42 cellular contexts compared by ENCODE assay signal in genomic region chr19:50447750-50448149, GRCh38. TPM values are rescaled to one million over a fixed set of nuclear protein-coding genes. Genes with fewer than 3 reads are reported as not detected.
"Had no signal": no experiment of that assay in that cellular context is flagged by ENCODE, and none has a peak within 500 bp of the region (broad histone marks: within the 10 kb centered on the region; RNA-seq: fewer than 3 reads in every experiment).

No MANE protein-coding gene starts in this region.

- H3K9me3 ChIP-seq: adrenal gland, body of pancreas, breast epithelium had no signal

- H3K9me3 Mint-ChIP-seq: activated naive CD4-positive, alpha-beta T cell treated with anti-CD3 and anti-CD28 coated beads for 36 hours; activated naive CD4-positive, alpha-beta T cell treated with anti-CD3 and anti-CD28 coated beads, Interleukin-2, amount 10 ng/mL, durations not matched to agents 7 days and 5 days; activated naive CD4-positive, alpha-beta T cell treated with anti-CD3 and anti-CD28 coated beads, Interleukin-2, amount 50 U/mL, for 24 hours; activated naive CD8-positive, alpha-beta T cell treated with anti-CD3 and anti-CD28 coated beads for 36 hours; activated naive CD8-positive, alpha-beta T cell treated with anti-CD3 and anti-CD28 coated beads, Interleukin-2, amount 50 U/mL, for 24 hours; activated T-cell treated with anti-CD3 and anti-CD28 coated beads, Interleukin-2, amount 50 U/mL, for 24 hours; activated T-cell treated with anti-CD3 and anti-CD28 coated beads, Interleukin-2, amount 50 U/mL, for 4 hours; activated T-helper 1 cell treated with anti-CD3 and anti-CD28 coated beads, Interleukin-12 subunit alpha, Interleukin-12 subunit beta, Interleukin-2, Interleukin-4 antibody, amounts not matched to agents 30 ng/mL and 10 ng/mL and 1 ng/mL, durations not matched to agents 14 hours and 24 hours and 36 hours; activated T-helper 17 cell treated with anti-CD3 and anti-CD28 coated beads, Interleukin-2, amount 50 U/mL, for 72 hours; activated T-helper 2 cell treated with anti-CD3 and anti-CD28 coated beads, Interferon-gamma antibody, Interleukin-2, Interleukin-4, amounts not matched to agents 10 μg/mL and 5 μg/mL and 100 μg/mL, durations not matched to agents 14 hours and 24 hours and 36 hours; central memory CD8-positive, alpha-beta T cell had no signal

- H3K4me3 ChIP-seq: adrenal gland, ascending aorta, body of pancreas, breast epithelium, cardiac muscle cell had no signal

- H3K27ac ChIP-seq: adrenal gland, ascending aorta, body of pancreas, brain microvascular endothelial cell, breast epithelium, cardiac muscle cell had no signal

- H3K4me1 Mint-ChIP-seq: activated naive CD4-positive, alpha-beta T cell treated with anti-CD3 and anti-CD28 coated beads, Interleukin-2, amount 50 U/mL, for 24 hours; activated naive CD8-positive, alpha-beta T cell treated with anti-CD3 and anti-CD28 coated beads for 36 hours; activated naive CD8-positive, alpha-beta T cell treated with anti-CD3 and anti-CD28 coated beads, Interleukin-2, amount 50 U/mL, for 24 hours; activated T-helper 17 cell treated with anti-CD3 and anti-CD28 coated beads, Interleukin-2, amount 50 U/mL, for 72 hours; brain; central memory CD8-positive, alpha-beta T cell had no signal

- FAIRE-seq: astrocyte, bronchial epithelial cell had no signal

- H3K27me3 ChIP-seq: adrenal gland, ascending aorta, body of pancreas, brain microvascular endothelial cell, cardiac muscle cell had no signal

- DNase-seq: activated effector memory CD4-positive, alpha-beta T cell treated with anti-CD3 and anti-CD28 coated beads, Interleukin-2, amount 50 U/mL, for 16 hours; activated effector memory CD4-positive, alpha-beta T cell treated with Interleukin-2 at 50 U/mL for 16 hours; activated gamma-delta T cell; activated gamma-delta T cell treated with Interleukin-2 at 50 U/mL for 16 hours; activated naive CD4-positive, alpha-beta T cell; activated naive CD4-positive, alpha-beta T cell treated with anti-CD3 and anti-CD28 coated beads for 36 hours; activated naive CD4-positive, alpha-beta T cell treated with anti-CD3 and anti-CD28 coated beads, Interleukin-2, amount 10 ng/mL, durations not matched to agents 7 days and 5 days; activated naive CD4-positive, alpha-beta T cell treated with anti-CD3 and anti-CD28 coated beads, Interleukin-2, amount 50 U/mL, for 16 hours; activated naive CD4-positive, alpha-beta T cell treated with Interleukin-2 at 50 U/mL for 16 hours; activated naive CD8-positive, alpha-beta T cell treated with anti-CD3 and anti-CD28 coated beads for 36 hours; activated naive CD8-positive, alpha-beta T cell treated with anti-CD3 and anti-CD28 coated beads, Interleukin-2, amount 10 ng/mL, durations not matched to agents 7 days and 5 days; activated naive CD8-positive, alpha-beta T cell treated with anti-CD3 and anti-CD28 coated beads, Interleukin-2, amount 50 U/mL, for 24 hours; activated T-cell treated with anti-CD3 and anti-CD28 coated beads, Interleukin-2, amount 50 U/mL, for 24 hours; activated T-cell treated with anti-CD3 and anti-CD28 coated beads, Interleukin-2, amount 50 U/mL, for 4 hours; activated T-cell treated with anti-CD3 and anti-CD28 coated beads, Interleukin-2, amount 50 U/mL, for 48 hours; activated T-cell treated with anti-CD3 and anti-CD28 coated beads, Interleukin-2, amount 50 U/mL, for 72 hours; adrenal gland; amniotic stem cell; amygdala; anterior cingulate cortex; aorta; body of pancreas; brain microvascular endothelial cell; caudate nucleus; central memory CD4-positive, alpha-beta T cell; cerebellar nuclear complex had no signal

- H3K27ac Mint-ChIP-seq: activated naive CD4-positive, alpha-beta T cell treated with anti-CD3 and anti-CD28 coated beads for 36 hours; activated naive CD4-positive, alpha-beta T cell treated with anti-CD3 and anti-CD28 coated beads, Interleukin-2, amount 10 ng/mL, durations not matched to agents 7 days and 5 days; activated naive CD4-positive, alpha-beta T cell treated with anti-CD3 and anti-CD28 coated beads, Interleukin-2, amount 50 U/mL, for 24 hours; activated naive CD4-positive, alpha-beta T cell treated with anti-CD3 and anti-CD28 coated beads, Interleukin-2, amount 50 U/mL, for 72 hours; activated naive CD8-positive, alpha-beta T cell; activated naive CD8-positive, alpha-beta T cell treated with anti-CD3 and anti-CD28 coated beads for 36 hours; activated naive CD8-positive, alpha-beta T cell treated with anti-CD3 and anti-CD28 coated beads, Interleukin-2, amount 10 ng/mL, durations not matched to agents 7 days and 5 days; activated naive CD8-positive, alpha-beta T cell treated with anti-CD3 and anti-CD28 coated beads, Interleukin-2, amount 50 U/mL, for 24 hours; activated T-cell treated with anti-CD3 and anti-CD28 coated beads, Interleukin-2, amount 50 U/mL, for 24 hours; activated T-cell treated with anti-CD3 and anti-CD28 coated beads, Interleukin-2, amount 50 U/mL, for 72 hours; activated T-helper 1 cell treated with anti-CD3 and anti-CD28 coated beads, Interleukin-12 subunit alpha, Interleukin-12 subunit beta, Interleukin-2, Interleukin-4 antibody, amounts not matched to agents 30 ng/mL and 10 ng/mL and 1 ng/mL, durations not matched to agents 14 hours and 24 hours and 36 hours; activated T-helper 17 cell treated with anti-CD3 and anti-CD28 coated beads, Interleukin-2, amount 50 U/mL, for 72 hours; activated T-helper 2 cell treated with anti-CD3 and anti-CD28 coated beads, Interferon-gamma antibody, Interleukin-2, Interleukin-4, amounts not matched to agents 10 μg/mL and 5 μg/mL and 100 μg/mL, durations not matched to agents 14 hours and 24 hours and 36 hours; brain had no signal

- H3K27me3 Mint-ChIP-seq: activated naive CD4-positive, alpha-beta T cell treated with anti-CD3 and anti-CD28 coated beads, Interleukin-2, amount 50 U/mL, for 24 hours had no signal

- ATAC-seq: activated naive CD4-positive, alpha-beta T cell treated with anti-CD3 and anti-CD28 coated beads, Interleukin-2, amount 50 U/mL, for 72 hours; activated naive CD8-positive, alpha-beta T cell treated with anti-CD3 and anti-CD28 coated beads, Interleukin-2, amount 50 U/mL, for 24 hours; activated T-cell treated with anti-CD3 and anti-CD28 coated beads, Interleukin-2, amount 50 U/mL, for 4 hours; activated T-cell treated with anti-CD3 and anti-CD28 coated beads, Interleukin-2, amount 50 U/mL, for 72 hours; activated T-helper 17 cell treated with anti-CD3 and anti-CD28 coated beads, Interleukin-2, amount 50 U/mL, for 72 hours; body of pancreas had no signal

- H3K36me3 Mint-ChIP-seq: activated naive CD4-positive, alpha-beta T cell treated with anti-CD3 and anti-CD28 coated beads, Interleukin-2, amount 10 ng/mL, durations not matched to agents 7 days and 5 days; activated naive CD4-positive, alpha-beta T cell treated with anti-CD3 and anti-CD28 coated beads, Interleukin-2, amount 50 U/mL, for 24 hours; activated naive CD4-positive, alpha-beta T cell treated with anti-CD3 and anti-CD28 coated beads, Interleukin-2, amount 50 U/mL, for 72 hours; activated naive CD8-positive, alpha-beta T cell; activated naive CD8-positive, alpha-beta T cell treated with anti-CD3 and anti-CD28 coated beads, Interleukin-2, amount 10 ng/mL, durations not matched to agents 7 days and 5 days had no signal

- H3K36me3 ChIP-seq: adrenal gland, ascending aorta, brain microvascular endothelial cell, breast epithelium, cardiac muscle cell had no signal

- H3K4me1 ChIP-seq: adrenal gland, ascending aorta, body of pancreas, breast epithelium had no signal

- H3K4me3 Mint-ChIP-seq: activated naive CD4-positive, alpha-beta T cell treated with anti-CD3 and anti-CD28 coated beads for 36 hours; activated naive CD4-positive, alpha-beta T cell treated with anti-CD3 and anti-CD28 coated beads, Interleukin-2, amount 10 ng/mL, durations not matched to agents 7 days and 5 days; activated naive CD4-positive, alpha-beta T cell treated with anti-CD3 and anti-CD28 coated beads, Interleukin-2, amount 50 U/mL, for 24 hours; activated naive CD8-positive, alpha-beta T cell; activated naive CD8-positive, alpha-beta T cell treated with anti-CD3 and anti-CD28 coated beads for 36 hours; activated naive CD8-positive, alpha-beta T cell treated with anti-CD3 and anti-CD28 coated beads, Interleukin-2, amount 10 ng/mL, durations not matched to agents 7 days and 5 days; activated naive CD8-positive, alpha-beta T cell treated with anti-CD3 and anti-CD28 coated beads, Interleukin-2, amount 50 U/mL, for 24 hours; activated T-cell treated with anti-CD3 and anti-CD28 coated beads, Interleukin-2, amount 50 U/mL, for 24 hours; activated T-cell treated with anti-CD3 and anti-CD28 coated beads, Interleukin-2, amount 50 U/mL, for 4 hours; activated T-cell treated with anti-CD3 and anti-CD28 coated beads, Interleukin-2, amount 50 U/mL, for 72 hours; activated T-helper 1 cell treated with anti-CD3 and anti-CD28 coated beads, Interleukin-12 subunit alpha, Interleukin-12 subunit beta, Interleukin-2, Interleukin-4 antibody, amounts not matched to agents 30 ng/mL and 10 ng/mL and 1 ng/mL, durations not matched to agents 14 hours and 24 hours and 36 hours; activated T-helper 17 cell treated with anti-CD3 and anti-CD28 coated beads, Interleukin-2, amount 50 U/mL, for 72 hours; brain; central memory CD8-positive, alpha-beta T cell had no signal

RNA-seq across cellular contexts. Expression of gene MYBPC2, which starts 15.1 kb away (rescaled TPM):
- total RNA-seq: aorta, ascending aorta, astrocyte, body of pancreas, bronchial epithelial cell, cardiac septum, chondrocyte had no signal

RNA-seq across cellular contexts. Expression of gene EMC10, which starts 28.6 kb away (rescaled TPM):
- total RNA-seq: astrocyte had no signal

RNA-seq across cellular contexts. Expression of gene GARIN5A, which starts 28.9 kb away (rescaled TPM):
- total RNA-seq: aorta, ascending aorta, astrocyte had no signal
- polyA plus RNA-seq: aorta had no signal

RNA-seq across cellular contexts. Expression of gene SPIB, which starts 29.0 kb away (rescaled TPM):
- total RNA-seq: ascending aorta, bronchial epithelial cell, cardiac septum, cerebellum, chondrocyte had no signal
